Comparison of ENCODE assay signal across 1 cellular context in the genomic region with DNA sequence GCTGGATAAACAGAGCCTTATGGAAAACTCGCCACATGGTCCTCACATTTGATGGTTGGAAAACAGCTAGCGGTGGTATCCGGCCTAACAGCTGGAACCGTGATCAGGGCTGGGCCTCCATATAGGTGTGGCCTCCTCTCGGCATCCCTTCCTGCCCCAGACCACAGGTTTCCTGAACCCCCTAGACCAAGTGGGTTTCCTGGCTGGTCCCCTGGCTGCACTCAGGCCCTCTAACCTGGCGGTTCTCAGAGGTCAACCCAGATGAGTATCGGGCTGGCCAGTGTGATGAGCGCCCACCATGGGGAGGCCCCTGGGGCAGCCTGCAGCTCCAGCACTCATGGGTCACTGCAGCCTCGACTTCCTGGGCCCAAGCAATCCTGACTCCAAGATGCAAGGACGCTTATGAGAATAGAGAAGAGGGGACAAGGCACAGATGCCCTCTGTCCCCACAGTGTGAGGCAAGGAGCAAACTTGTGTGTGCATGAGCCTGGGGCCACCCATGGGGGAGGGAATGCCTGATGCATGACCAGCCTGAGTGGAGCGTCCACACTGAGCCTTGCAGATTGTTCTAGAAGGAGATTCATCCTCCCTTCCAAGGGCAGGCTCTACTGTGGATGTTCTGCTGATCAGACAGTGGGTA.
TF ChIP-seq lines count a peak whose summit lies in the region.

No MANE protein-coding gene starts in this region.

TF ChIP-seq in H1, 55 proteins besides CTCF, POLR2A, EP300 and RAD21 (continued from another document):
- no peak for TF ChIP-seq EGR1 (IDR thresholded peaks at IDR 0.05; ENCODE audit: borderline replicate concordance, low read depth, low read length)
